21 cellular contexts compared by ENCODE assay signal in genomic region chr5:123151227-123151951, GRCh38.
DNase-seq lines count a peak whose midpoint lies in the region; ATAC-seq and TF ChIP-seq lines count a peak whose summit lies in the region.
"Had no signal": no experiment of that assay in that cellular context is flagged by ENCODE, and none has a peak within 500 bp of the region (broad histone marks: within the 10 kb centered on the region; RNA-seq: fewer than 3 reads in every experiment).

No MANE protein-coding gene starts in this region.

- peak; percentile 66 for DNase-seq in DMS 273 (lab: John Stamatoyannopoulos, UW; ENCODE audit: unreplicated experiment)
- peak; percentile 61 to 82 for DNase-seq in NCI-H446 (lab: John Stamatoyannopoulos, UW)
- DNase-seq in cerebellum (ENCODE audit: low spot score) = peak; percentile 5
- peak; percentile 10 for DNase-seq in myocyte (ENCODE audit: low read depth)
- DNase-seq in stimulated activated naive CD8-positive, alpha-beta T cell treated with anti-CD3 and anti-CD28 coated beads, Interleukin-15, Interleukin-2, amounts not matched to agents 100 U/mL and 50 U/mL, for 24 hours = no peak
- no peak for DNase-seq in activated CD4-positive, CD25-positive, alpha-beta regulatory T cell treated with anti-CD3 and anti-CD28 coated beads, Interleukin-2, amount 50 U/mL, for 72 hours
- no peak for DNase-seq in RWPE1 (ENCODE audit: low spot score)
- DNase-seq in naive thymus-derived CD8-positive, alpha-beta T cell = no peak
- DNase-seq: CD8-positive, alpha-beta T cell; DND-41; GF-D8; GM23248; KBM-7; MV-4-11; NCI-H1436; NCI-H2081; NCI-H524 treated with DMSO at 0.1 percent for 48 hours; NK-92 treated with Interleukin-12 subunit alpha and Interleukin-12 subunit beta, amount 100 ng/mL, for 24 hours; OCI-M1; RPMI8226 had no signal

- CTCF ChIA-PET in RWPE1 (lab: Yijun Ruan, JAX) = no interaction called here

- no peaks in the 10 kb centered on the region for H3K9me3 Mint-ChIP-seq in naive thymus-derived CD8-positive, alpha-beta T cell
- H3K9me3 Mint-ChIP-seq: CD8-positive, alpha-beta T cell had no signal

- H3K27ac Mint-ChIP-seq in naive thymus-derived CD8-positive, alpha-beta T cell = no peak overlapping the region
- H3K27ac Mint-ChIP-seq: CD8-positive, alpha-beta T cell had no signal

- no peak overlapping the region for H3K27ac ChIP-seq in RWPE1
- H3K27ac ChIP-seq: GM23248, SJSA1 had no signal

- TF ChIP-seq CTCF in RWPE1 (conservative IDR thresholded peaks at IDR 0.05; ENCODE audit: low read depth) = no peak

- H3K4me1 Mint-ChIP-seq in naive thymus-derived CD8-positive, alpha-beta T cell = no peaks in the 10 kb centered on the region

- peaks cover 0 to 19% (median 3%) of the 10 kb centered on the region in 5 donors for H3K27me3 Mint-ChIP-seq in naive thymus-derived CD8-positive, alpha-beta T cell

- no peak for ATAC-seq in stimulated activated naive CD8-positive, alpha-beta T cell treated with anti-CD3 and anti-CD28 coated beads, Interleukin-15, Interleukin-2, amounts not matched to agents 100 U/mL and 50 U/mL, for 24 hours
- no peak for ATAC-seq in naive thymus-derived CD8-positive, alpha-beta T cell
- ATAC-seq: CD8-positive, alpha-beta T cell had no signal

- no peak overlapping the region for H3K4me3 Mint-ChIP-seq in naive thymus-derived CD8-positive, alpha-beta T cell
- H3K4me3 Mint-ChIP-seq: CD8-positive, alpha-beta T cell had no signal

- POLR2A ChIA-PET in RWPE1 (lab: Yijun Ruan, JAX; ENCODE audit: low non-redundant PET) = no interaction called here
- POLR2A ChIA-PET in naive thymus-derived CD8-positive, alpha-beta T cell (lab: Charles Lee) = no interaction called here

- H3K36me3 Mint-ChIP-seq in naive thymus-derived CD8-positive, alpha-beta T cell = no peaks in the 10 kb centered on the region
- H3K36me3 Mint-ChIP-seq: CD8-positive, alpha-beta T cell had no signal

Comparison
In these comparisons a context has a peak if more than half of its experiments do, and no peak if none do; other contexts are left out.
1. DNase-seq: peak in DMS 273 (single experiment), NCI-H446 (2 of 2), cerebellum (single experiment) and myocyte (single experiment); none in stimulated activated naive CD8-positive, alpha-beta T cell treated with anti-CD3 and anti-CD28 coated beads, Interleukin-15, Interleukin-2, amounts not matched to agents 100 U/mL and 50 U/mL, for 24 hours (single experiment), activated CD4-positive, CD25-positive, alpha-beta regulatory T cell treated with anti-CD3 and anti-CD28 coated beads, Interleukin-2, amount 50 U/mL, for 72 hours (single experiment), RWPE1 (single experiment) and naive thymus-derived CD8-positive, alpha-beta T cell (0 of 10).